ENCODE assay signal across 1 cellular context in the genomic region with DNA sequence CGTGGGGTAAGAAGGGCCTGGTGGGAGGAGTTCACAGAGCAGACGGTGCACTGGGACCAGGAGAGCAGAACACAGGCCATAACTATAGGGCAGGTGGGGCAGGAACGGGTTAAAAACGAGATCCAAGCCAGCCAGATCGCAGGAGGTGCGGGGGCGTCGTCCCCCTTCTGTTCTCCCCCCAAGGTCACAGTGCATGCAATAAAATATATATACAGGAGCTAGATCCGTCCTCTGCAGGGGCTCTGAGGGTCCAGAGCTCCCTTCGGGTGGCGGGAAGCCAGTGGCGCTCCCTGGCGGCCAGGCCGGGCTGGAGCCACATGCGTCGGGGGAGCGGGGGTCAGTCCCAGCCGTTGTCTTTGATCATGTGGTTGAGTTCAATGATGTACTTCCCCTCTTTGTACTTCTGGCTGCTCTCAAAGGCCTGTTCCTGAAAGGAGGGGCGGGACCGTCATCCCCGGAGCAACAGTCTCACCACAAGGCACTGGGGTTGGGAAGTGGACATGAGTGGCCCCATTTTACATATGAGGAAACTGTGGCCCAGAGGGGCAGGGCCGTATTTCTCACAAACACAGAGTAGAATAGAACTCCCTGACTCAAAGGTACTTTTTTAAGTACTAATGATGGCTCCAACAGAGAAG.
TF ChIP-seq lines count a peak whose summit lies in the region.

No MANE protein-coding gene starts in this region.

TF ChIP-seq in GM12878, 131 proteins besides CTCF, POLR2A, EP300 and RAD21 (continued from another document):
- TF ChIP-seq RAD51 (IDR thresholded peaks at IDR 0.05) (peak; percentile 75), ZNF384 (IDR thresholded peaks at IDR 0.05; ENCODE audit: borderline replicate concordance, low read depth, low read length) (0 out of 2 replicates have a peak, but pooled peaks have one; percentile 11), HDGF (IDR thresholded peaks at IDR 0.05) (0 out of 2 replicates have a peak, but pooled peaks have one; percentile 64), CBFB (IDR thresholded peaks at IDR 0.05; ENCODE audit: low read depth) (no peak; the same call in 1 of the 2 replicates), IRF4 (IDR thresholded peaks at IDR 0.05; ENCODE audit: low read depth, low read length) (peak; percentile 49; the same call in 1 of the 2 replicates), IKZF2 (IDR thresholded peaks at IDR 0.05) (peak; percentile 93 to 95), STAT3 (IDR thresholded peaks at IDR 0.05; ENCODE audit: low read depth, low read length) (peak; percentile 68), HDAC6 (IDR thresholded peaks at IDR 0.05; ENCODE audit: unreplicated experiment) (no peak), ZNF24 (IDR thresholded peaks at IDR 0.05) (peak; percentile 41), MTA3 (IDR thresholded peaks at IDR 0.05; ENCODE audit: borderline replicate concordance, low read length) (peak; percentile 29; the same call in 1 of the 2 replicates), PRDM15 (CRISPR knock-in tag; IDR thresholded peaks at IDR 0.05) (0 out of 2 replicates have a peak, but pooled peaks have one; percentile 59), ZNF217 (IDR thresholded peaks at IDR 0.05) (peak; percentile 82), SREBF2 (IDR thresholded peaks at IDR 0.05; ENCODE audit: low read length) (no peak), RELB (IDR thresholded peaks at IDR 0.05; ENCODE audit: low read depth) (peak; percentile 73), ATF7 (IDR thresholded peaks at IDR 0.05; ENCODE audit: low read depth) (peak; percentile 68), ZNF274 (IDR thresholded peaks at IDR 0.05; ENCODE audit: insufficient read depth, insufficient read length) (no peak), RB1 (IDR thresholded peaks at IDR 0.05; ENCODE audit: borderline replicate concordance) (peak; percentile 99), TCF7 (IDR thresholded peaks at IDR 0.05; ENCODE audit: borderline replicate concordance) (0 out of 2 replicates have a peak, but pooled peaks have one; percentile 67), EED (IDR thresholded peaks at IDR 0.05; ENCODE audit: low read depth) (peak; percentile 89), RELA (IDR thresholded peaks at IDR 0.05; ENCODE audit: borderline replicate concordance, partially characterized antibody) (peak; percentile 46), SRF (IDR thresholded peaks at IDR 0.05; ENCODE audit: low read depth in 2 of 2, low read length in 2 of 2) (no peak)
- TF ChIP-seq, protein P1, sequence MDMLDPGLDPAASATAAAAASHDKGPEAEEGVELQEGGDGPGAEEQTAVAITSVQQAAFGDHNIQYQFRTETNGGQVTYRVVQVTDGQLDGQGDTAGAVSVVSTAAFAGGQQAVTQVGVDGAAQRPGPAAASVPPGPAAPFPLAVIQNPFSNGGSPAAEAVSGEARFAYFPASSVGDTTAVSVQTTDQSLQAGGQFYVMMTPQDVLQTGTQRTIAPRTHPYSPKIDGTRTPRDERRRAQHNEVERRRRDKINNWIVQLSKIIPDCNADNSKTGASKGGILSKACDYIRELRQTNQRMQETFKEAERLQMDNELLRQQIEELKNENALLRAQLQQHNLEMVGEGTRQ (IDR thresholded peaks at IDR 0.05; ENCODE audit: borderline replicate concordance, low read depth, low read length) = no peak; the same call in 1 of the 2 replicates
- TF ChIP-seq, protein P2, sequence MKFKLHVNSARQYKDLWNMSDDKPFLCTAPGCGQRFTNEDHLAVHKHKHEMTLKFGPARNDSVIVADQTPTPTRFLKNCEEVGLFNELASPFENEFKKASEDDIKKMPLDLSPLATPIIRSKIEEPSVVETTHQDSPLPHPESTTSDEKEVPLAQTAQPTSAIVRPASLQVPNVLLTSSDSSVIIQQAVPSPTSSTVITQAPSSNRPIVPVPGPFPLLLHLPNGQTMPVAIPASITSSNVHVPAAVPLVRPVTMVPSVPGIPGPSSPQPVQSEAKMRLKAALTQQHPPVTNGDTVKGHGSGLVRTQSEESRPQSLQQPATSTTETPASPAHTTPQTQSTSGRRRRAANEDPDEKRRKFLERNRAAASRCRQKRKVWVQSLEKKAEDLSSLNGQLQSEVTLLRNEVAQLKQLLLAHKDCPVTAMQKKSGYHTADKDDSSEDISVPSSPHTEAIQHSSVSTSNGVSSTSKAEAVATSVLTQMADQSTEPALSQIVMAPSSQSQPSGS (IDR thresholded peaks at IDR 0.05; ENCODE audit: low read length) = no peak
- TF ChIP-seq, protein P3, sequence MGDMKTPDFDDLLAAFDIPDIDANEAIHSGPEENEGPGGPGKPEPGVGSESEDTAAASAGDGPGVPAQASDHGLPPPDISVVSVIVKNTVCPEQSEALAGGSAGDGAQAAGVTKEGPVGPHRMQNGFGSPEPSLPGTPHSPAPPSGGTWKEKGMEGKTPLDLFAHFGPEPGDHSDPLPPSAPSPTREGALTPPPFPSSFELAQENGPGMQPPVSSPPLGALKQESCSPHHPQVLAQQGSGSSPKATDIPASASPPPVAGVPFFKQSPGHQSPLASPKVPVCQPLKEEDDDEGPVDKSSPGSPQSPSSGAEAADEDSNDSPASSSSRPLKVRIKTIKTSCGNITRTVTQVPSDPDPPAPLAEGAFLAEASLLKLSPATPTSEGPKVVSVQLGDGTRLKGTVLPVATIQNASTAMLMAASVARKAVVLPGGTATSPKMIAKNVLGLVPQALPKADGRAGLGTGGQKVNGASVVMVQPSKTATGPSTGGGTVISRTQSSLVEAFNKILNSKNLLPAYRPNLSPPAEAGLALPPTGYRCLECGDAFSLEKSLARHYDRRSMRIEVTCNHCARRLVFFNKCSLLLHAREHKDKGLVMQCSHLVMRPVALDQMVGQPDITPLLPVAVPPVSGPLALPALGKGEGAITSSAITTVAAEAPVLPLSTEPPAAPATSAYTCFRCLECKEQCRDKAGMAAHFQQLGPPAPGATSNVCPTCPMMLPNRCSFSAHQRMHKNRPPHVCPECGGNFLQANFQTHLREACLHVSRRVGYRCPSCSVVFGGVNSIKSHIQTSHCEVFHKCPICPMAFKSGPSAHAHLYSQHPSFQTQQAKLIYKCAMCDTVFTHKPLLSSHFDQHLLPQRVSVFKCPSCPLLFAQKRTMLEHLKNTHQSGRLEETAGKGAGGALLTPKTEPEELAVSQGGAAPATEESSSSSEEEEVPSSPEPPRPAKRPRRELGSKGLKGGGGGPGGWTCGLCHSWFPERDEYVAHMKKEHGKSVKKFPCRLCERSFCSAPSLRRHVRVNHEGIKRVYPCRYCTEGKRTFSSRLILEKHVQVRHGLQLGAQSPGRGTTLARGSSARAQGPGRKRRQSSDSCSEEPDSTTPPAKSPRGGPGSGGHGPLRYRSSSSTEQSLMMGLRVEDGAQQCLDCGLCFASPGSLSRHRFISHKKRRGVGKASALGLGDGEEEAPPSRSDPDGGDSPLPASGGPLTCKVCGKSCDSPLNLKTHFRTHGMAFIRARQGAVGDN (IDR thresholded peaks at IDR 0.05) = peak; percentile 99
